Comparison of ENCODE assay signal across 1 cellular context in genomic region chr9:20447291-20447690, GRCh38.
TF ChIP-seq lines count a peak whose summit lies in the region.

No MANE protein-coding gene starts in this region.

TF ChIP-seq in HepG2, 621 proteins besides CTCF, POLR2A, EP300 and RAD21 (continued from another document and continues in another):
- TF ChIP-seq ZNF337 (CRISPR knock-in tag; IDR thresholded peaks at IDR 0.05; ENCODE audit: borderline replicate concordance, low read depth) (no peak), ZNF652 (CRISPR knock-in tag; IDR thresholded peaks at IDR 0.05; ENCODE audit: borderline replicate concordance, low read depth) (no peak), ZFP37 (CRISPR knock-in tag; IDR thresholded peaks at IDR 0.05; ENCODE audit: borderline replicate concordance) (no peak), ZBTB8A (CRISPR knock-in tag; IDR thresholded peaks at IDR 0.05; ENCODE audit: borderline replicate concordance, low read depth) (no peak), ZSCAN5A (CRISPR knock-in tag; IDR thresholded peaks at IDR 0.05; ENCODE audit: borderline replicate concordance) (no peak), NR0B2 (CRISPR knock-in tag; IDR thresholded peaks at IDR 0.05) (no peak), ZBTB33 (CRISPR knock-in tag; IDR thresholded peaks at IDR 0.05) (no peak), ZHX2 (IDR thresholded peaks at IDR 0.05; ENCODE audit: low read depth) (no peak), ZHX2 (CRISPR knock-in tag; IDR thresholded peaks at IDR 0.05; ENCODE audit: borderline replicate concordance) (no peak), KLF12 (CRISPR knock-in tag; IDR thresholded peaks at IDR 0.05; ENCODE audit: borderline replicate concordance) (no peak), TERF1 (CRISPR knock-in tag; IDR thresholded peaks at IDR 0.05) (no peak), ARNTL (CRISPR knock-in tag; IDR thresholded peaks at IDR 0.05) (no peak), BCL6 (CRISPR knock-in tag; IDR thresholded peaks at IDR 0.05) (peak; percentile 65; the same call in 1 of the 2 replicates), ZNF501 (CRISPR knock-in tag; IDR thresholded peaks at IDR 0.05) (no peak), CBFB (CRISPR knock-in tag; IDR thresholded peaks at IDR 0.05) (no peak), TOE1 (CRISPR knock-in tag; IDR thresholded peaks at IDR 0.05) (no peak), KMT2B (CRISPR knock-in tag; IDR thresholded peaks at IDR 0.05) (no peak), DBP (CRISPR knock-in tag; IDR thresholded peaks at IDR 0.05; ENCODE audit: not compliant biosample characterization) (no peak), ZNF383 (CRISPR knock-in tag; IDR thresholded peaks at IDR 0.05; ENCODE audit: borderline replicate concordance) (no peak), TBL1XR1 (IDR thresholded peaks at IDR 0.05; ENCODE audit: borderline replicate concordance, low read length, partially characterized antibody) (no peak), ZNF589 (CRISPR knock-in tag; conservative IDR thresholded peaks at IDR 0.05) (no peak), DRAP1 (CRISPR knock-in tag; IDR thresholded peaks at IDR 0.05) (no peak), ZNF7 (CRISPR knock-in tag; IDR thresholded peaks at IDR 0.05) (no peak), ZNF549 (CRISPR knock-in tag; IDR thresholded peaks at IDR 0.05) (no peak), RARA (CRISPR knock-in tag; IDR thresholded peaks at IDR 0.05) (peak; percentile 50; the same call in 1 of the 2 replicates), ZNF878 (CRISPR knock-in tag; IDR thresholded peaks at IDR 0.05) (no peak), JUN (CRISPR knock-in tag; IDR thresholded peaks at IDR 0.05) (no peak), GATAD1 (CRISPR knock-in tag; IDR thresholded peaks at IDR 0.05) (no peak), PRMT3 (CRISPR knock-in tag; IDR thresholded peaks at IDR 0.05; ENCODE audit: borderline replicate concordance, low read depth) (no peak), ZSCAN25 (CRISPR knock-in tag; IDR thresholded peaks at IDR 0.05) (no peak), ARHGAP35 (CRISPR knock-in tag; IDR thresholded peaks at IDR 0.05; ENCODE audit: borderline replicate concordance) (no peak), U2AF2 (IDR thresholded peaks at IDR 0.05; ENCODE audit: low read depth, low read length) (no peak), ZNF816 (CRISPR knock-in tag; IDR thresholded peaks at IDR 0.05; ENCODE audit: borderline replicate concordance) (no peak), ZNF530 (CRISPR knock-in tag; IDR thresholded peaks at IDR 0.05; ENCODE audit: low read depth) (no peak), ONECUT2 (CRISPR knock-in tag; IDR thresholded peaks at IDR 0.05) (peak; percentile 38; the same call in 1 of the 2 replicates), KAT2B (IDR thresholded peaks at IDR 0.05; ENCODE audit: borderline replicate concordance, low read depth, low read length) (peak; percentile 31; the same call in 1 of the 2 replicates), ZNF609 (CRISPR knock-in tag; IDR thresholded peaks at IDR 0.05; ENCODE audit: borderline replicate concordance) (0 out of 2 replicates have a peak, but pooled peaks have one; percentile 19), TFAP4 (IDR thresholded peaks at IDR 0.05; ENCODE audit: borderline replicate concordance, low read depth) (peak; percentile 78), NFATC3 (CRISPR knock-in tag; IDR thresholded peaks at IDR 0.05) (no peak), YEATS2 (CRISPR knock-in tag; IDR thresholded peaks at IDR 0.05; ENCODE audit: borderline replicate concordance) (no peak), TBX3 (IDR thresholded peaks at IDR 0.05; ENCODE audit: borderline replicate concordance) (peak; percentile 68; the same call in 1 of the 2 replicates), E2F2 (CRISPR knock-in tag; IDR thresholded peaks at IDR 0.05; ENCODE audit: borderline replicate concordance) (no peak)
